Comparison of ENCODE assay signal across 1 cellular context in genomic region chr15:56877591-56877990, GRCh38.
TF ChIP-seq lines count a peak whose summit lies in the region.

No MANE protein-coding gene starts in this region.

TF ChIP-seq in GM12878, 131 proteins besides CTCF, POLR2A, EP300 and RAD21:
- TF ChIP-seq JUNB (IDR thresholded peaks at IDR 0.05) (0 out of 2 replicates have a peak, but pooled peaks have one; percentile 39), ZBTB4 (CRISPR knock-in tag; IDR thresholded peaks at IDR 0.05) (no peak), NKRF (conservative IDR thresholded peaks at IDR 0.05) (no peak), CREB1 (IDR thresholded peaks at IDR 0.05; ENCODE audit: low read depth) (peak; percentile 81), ZBED1 (IDR thresholded peaks at IDR 0.05; ENCODE audit: borderline replicate concordance) (no peak), CREM (IDR thresholded peaks at IDR 0.05; ENCODE audit: low read depth) (peak; percentile 61; the same call in 1 of the 2 replicates), EED (IDR thresholded peaks at IDR 0.05; ENCODE audit: low read depth) (no peak), IKZF2 (IDR thresholded peaks at IDR 0.05) (no peak), RELA (IDR thresholded peaks at IDR 0.05; ENCODE audit: borderline replicate concordance, partially characterized antibody) (no peak), RBBP5 (conservative IDR thresholded peaks at IDR 0.05) (no peak), YY1 (IDR thresholded peaks at IDR 0.05; ENCODE audit: low read depth, low read length) (no peak), KAT2A (conservative IDR thresholded peaks at IDR 0.05; ENCODE audit: control insufficient read depth, low read depth, low read length) (no peak), GABPA (IDR thresholded peaks at IDR 0.05; ENCODE audit: low read depth) (0 out of 2 replicates have a peak, but pooled peaks have one; percentile 34)
